9 cellular contexts compared by ENCODE assay signal in the genomic region with DNA sequence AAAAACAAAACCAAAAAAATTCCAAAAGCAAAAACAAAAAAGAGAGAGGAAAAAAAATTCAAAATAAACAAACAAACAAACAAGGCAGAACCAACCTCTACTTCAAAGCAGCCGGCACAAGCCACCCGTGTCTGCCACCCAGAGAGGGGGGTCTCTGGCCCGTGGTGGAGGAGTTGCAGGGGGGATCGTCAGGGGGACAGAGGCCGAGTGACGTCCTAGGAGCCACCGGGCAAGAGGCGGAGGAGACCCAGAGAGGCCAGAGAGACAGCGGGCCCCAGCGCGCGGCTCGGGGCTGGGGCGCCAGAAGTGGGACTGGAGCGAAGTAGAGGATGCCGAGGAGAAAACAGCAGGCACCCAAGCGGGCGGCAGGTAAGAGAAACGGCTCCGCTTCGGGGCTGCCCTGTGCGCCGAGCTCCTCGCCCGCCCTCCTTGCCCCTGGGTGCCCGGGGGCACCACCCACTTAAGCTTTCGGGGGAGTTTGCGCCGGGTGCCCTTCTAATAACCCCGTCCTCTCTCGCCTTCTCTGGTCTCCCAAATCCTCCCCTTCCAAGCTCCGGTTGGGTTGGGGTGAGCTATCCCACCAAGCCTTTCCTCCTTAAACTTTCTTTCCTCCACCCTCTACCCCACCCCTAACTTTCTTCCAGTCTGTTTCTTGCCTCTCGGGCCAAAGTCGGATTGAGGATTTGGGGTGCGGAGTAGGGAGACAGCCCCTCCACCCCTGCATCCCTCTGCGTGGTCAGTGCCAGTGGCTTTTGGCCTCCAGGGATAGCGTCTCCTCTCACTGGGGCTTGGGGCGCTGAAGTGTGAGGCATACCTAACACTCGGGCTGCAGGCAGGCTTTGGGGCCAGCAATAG. TPM values are rescaled to one million over a fixed set of nuclear protein-coding genes. Genes with fewer than 3 reads are reported as not detected.
DNase-seq lines count a peak whose midpoint lies in the region; ATAC-seq lines count a peak whose summit lies in the region.
"Had no signal": no experiment of that assay in that cellular context is flagged by ENCODE, and none has a peak within 500 bp of the region (broad histone marks: within the 10 kb centered on the region; RNA-seq: fewer than 3 reads in every experiment).

No MANE protein-coding gene starts in this region.

- 7% methylated on average over 39 of the region's 39 CpGs for WGBS in right cardiac atrium

- DNase-seq in NCI-H748 (lab: John Stamatoyannopoulos, UW; ENCODE audit: unreplicated experiment) (peak; percentile 61), NCI-H748 treated with DMSO at 0.1 percent for 48 hours (lab: John Stamatoyannopoulos, UW) (no peak), right cardiac atrium (peak; percentile 17 to 67 (median 58)), G401 (ENCODE audit: low spot score) (no peak)
- peak; percentile 10 to 49 (median 36) for DNase-seq in activated naive CD4-positive, alpha-beta T cell (lab: John Stamatoyannopoulos, UW)

- H3K27ac ChIP-seq in right cardiac atrium (ENCODE audit: low read length) = no peak overlapping the region

- H3K9ac ChIP-seq in skeletal muscle satellite cell (ENCODE audit: low read depth, low read length) = no peak overlapping the region

- H3K4me2 ChIP-seq in skeletal muscle satellite cell (ENCODE audit: low read length) = peak overlapping the region; percentile 88

- H3K4me1 ChIP-seq in right cardiac atrium (ENCODE audit: control insufficient read depth, insufficient read depth, low read length) (peaks cover 2% of the 10 kb centered on the region), skeletal muscle satellite cell (ENCODE audit: control insufficient read depth, insufficient read depth, low read length) (no peaks in the 10 kb centered on the region)

- peak overlapping the region; percentile 25 for H3K4me3 ChIP-seq in right cardiac atrium (ENCODE audit: low read length)
- H3K4me3 ChIP-seq in skeletal muscle satellite cell (ENCODE audit: low read length) = no peak overlapping the region

- intact Hi-C loops in right cardiac atrium (cut with DNase I) = no loop called here

- H3K27me3 ChIP-seq in right cardiac atrium (ENCODE audit: control insufficient read depth, insufficient read depth) (no peaks in the 10 kb centered on the region), skeletal muscle satellite cell (ENCODE audit: control insufficient read depth, insufficient read depth, low read length) (peaks cover 30% of the 10 kb centered on the region)

- H3K9me3 ChIP-seq in right cardiac atrium (ENCODE audit: control insufficient read depth, low read length) (no peaks in the 10 kb centered on the region), skeletal muscle satellite cell (replicated peaks; ENCODE audit: low read length) (no peaks in the 10 kb centered on the region)

- in situ Hi-C loops in G401 (cut with HindIII; ENCODE audit: low sequenced_read_pairs) = no loop called here

- H3K36me3 ChIP-seq in skeletal muscle satellite cell (ENCODE audit: insufficient read depth, low read length) = no peaks in the 10 kb centered on the region

- ATAC-seq in right cardiac atrium = peak; percentile 58 to 65
- no peak for ATAC-seq in HG03039 (IDR thresholded peaks at IDR 0.05; ENCODE audit: unreplicated experiment)
- no peak for ATAC-seq in GM18517 (IDR thresholded peaks at IDR 0.05; ENCODE audit: unreplicated experiment)

RNA-seq across cellular contexts. Expression of a gene that starts 1.0 kb away (rescaled TPM):
- 1 to 10 TPM; 5.9 to 8.9 (median 7.0) TPM for total RNA-seq in right cardiac atrium
- 2.3 TPM for polyA plus RNA-seq in right cardiac atrium
- 1.0 and 4.6 TPM in 2 replicates for total RNA-seq in skeletal muscle satellite cell (2012; rRNA removed)
- total RNA-seq in G401 (2014; rRNA removed; shearing (Covaris generic)) = not detected in 2 replicates
- polyA plus RNA-seq: BJ had no signal

Comparison
In these comparisons a context has a peak if more than half of its experiments do, and no peak if none do; other contexts are left out.
1. DNase-seq: peak in NCI-H748 (single experiment), activated naive CD4-positive, alpha-beta T cell (4 of 4) and right cardiac atrium (3 of 3); none in NCI-H748 treated with DMSO at 0.1 percent for 48 hours (single experiment) and G401 (single experiment).
2. ATAC-seq: peak in right cardiac atrium (2 of 2); none in HG03039 (single experiment) and GM18517 (single experiment).